9 cellular contexts compared by ENCODE assay signal in genomic region chr9:16154570-16155078, GRCh38.
DNase-seq lines count a peak whose midpoint lies in the region; ATAC-seq lines count a peak whose summit lies in the region.
"Had no signal": no experiment of that assay in that cellular context is flagged by ENCODE, and none has a peak within 500 bp of the region (broad histone marks: within the 10 kb centered on the region; RNA-seq: fewer than 3 reads in every experiment).

No MANE protein-coding gene starts in this region.

- no peaks in the 10 kb centered on the region for H3K36me3 ChIP-seq in iPS DF 6.9 (ENCODE audit: control insufficient read depth, insufficient read depth, low read length)
- H3K36me3 ChIP-seq: BLaER1 treated with 17β-estradiol and CSF1 and Interleukin-3, amounts not matched to agents 10 nM and 100 nM had no signal

- peak; percentile 78 for DNase-seq in activated CD4-positive, alpha-beta T cell treated with anti-CD3 and anti-CD28 coated beads for 36 hours
- DNase-seq in activated CD4-positive, alpha-beta T cell treated with anti-CD3 and anti-CD28 coated beads, Interleukin-2, amount 50 U/mL, for 1 hour = no peak
- DNase-seq in activated T-cell treated with anti-CD3 and anti-CD28 coated beads for 24 hours (ENCODE audit: low read depth) (peak; percentile 15), iPS DF 6.9 (ENCODE audit: low read depth, low spot score) (peak; percentile 33), foreskin melanocyte (no peak), superior temporal gyrus (ENCODE audit: extremely low spot score) (no peak)
- DNase-seq in stimulated activated CD8-positive, alpha-beta memory T cell treated with anti-CD3 and anti-CD28 coated beads, Interleukin-15, amount 100 ng/mL, for 1 hour (ENCODE audit: low read depth) = peak; percentile 7

- H3K4me3 ChIP-seq in iPS DF 6.9 (ENCODE audit: low read length) = peak overlapping the region; percentile 16; the same call in 1 of the 2 replicates
- H3K4me3 ChIP-seq: BLaER1 treated with 17β-estradiol and CSF1 and Interleukin-3, amounts not matched to agents 10 nM and 100 nM had no signal

- intact Hi-C loops in activated CD4-positive, alpha-beta T cell treated with anti-CD3 and anti-CD28 coated beads for 36 hours (cut with DNase I, micrococcal nuclease) = loop anchor here in 1 of 2 experiments (5.0 kb wide), 1 partner anchor 92 kb away; no protein-coding TSS in a partner anchor

- peak overlapping the region; percentile 40 for H3K4me3 Mint-ChIP-seq in activated CD4-positive, alpha-beta T cell treated with anti-CD3 and anti-CD28 coated beads for 36 hours

- no peaks in the 10 kb centered on the region for H3K9me3 ChIP-seq in iPS DF 6.9 (ENCODE audit: control insufficient read depth, insufficient read depth, low read length)

- H3K27me3 ChIP-seq in iPS DF 6.9 (ENCODE audit: control insufficient read depth, insufficient read depth, low read length) = peaks cover 4% of the 10 kb centered on the region; the same call in 1 of the 2 replicates

- CTCF ChIA-PET in activated CD4-positive, alpha-beta T cell treated with anti-CD3 and anti-CD28 coated beads for 36 hours (lab: Charles Lee) = no interaction called here

- peaks cover 8% of the 10 kb centered on the region for H3K27me3 Mint-ChIP-seq in activated CD4-positive, alpha-beta T cell treated with anti-CD3 and anti-CD28 coated beads for 36 hours

- no peak overlapping the region for H3K27ac ChIP-seq in iPS DF 6.9 (ENCODE audit: low read length)
- H3K27ac ChIP-seq: BLaER1 treated with 17β-estradiol and CSF1 and Interleukin-3, amounts not matched to agents 10 nM and 100 nM had no signal

- peaks cover 10% of the 10 kb centered on the region for H3K4me1 Mint-ChIP-seq in activated CD4-positive, alpha-beta T cell treated with anti-CD3 and anti-CD28 coated beads for 36 hours

- POLR2A ChIA-PET in activated CD4-positive, alpha-beta T cell treated with anti-CD3 and anti-CD28 coated beads for 36 hours (lab: Charles Lee) = interaction anchor here (0.9 kb wide), 1 partner anchor 12 kb away, joined by 7 read pairs; no protein-coding TSS in a partner anchor

- peak; percentile 99 for ATAC-seq in activated CD4-positive, alpha-beta T cell treated with anti-CD3 and anti-CD28 coated beads for 36 hours
- peak; percentile 73 for ATAC-seq in HG03520 (IDR thresholded peaks at IDR 0.05; ENCODE audit: unreplicated experiment)

- no peaks in the 10 kb centered on the region for H3K9me3 Mint-ChIP-seq in activated CD4-positive, alpha-beta T cell treated with anti-CD3 and anti-CD28 coated beads for 36 hours (ENCODE audit: low read depth)

- peaks cover 2% of the 10 kb centered on the region; the same call in 1 of the 2 replicates for H3K4me1 ChIP-seq in iPS DF 6.9 (ENCODE audit: control insufficient read depth, insufficient read depth, low read length)

- H3K27ac Mint-ChIP-seq in activated CD4-positive, alpha-beta T cell treated with anti-CD3 and anti-CD28 coated beads for 36 hours = peak overlapping the region; percentile 55

- H3K36me3 Mint-ChIP-seq in activated CD4-positive, alpha-beta T cell treated with anti-CD3 and anti-CD28 coated beads for 36 hours (ENCODE audit: low read depth) = no peaks in the 10 kb centered on the region

- no CpG with 5 or more reads among the region's 27 CpGs for WGBS in iPS DF 6.9 (ENCODE audit: insufficient coverage, insufficient read length)

Comparison
In these comparisons a context has a peak if more than half of its experiments do, and no peak if none do; other contexts are left out.
1. DNase-seq: peak in activated CD4-positive, alpha-beta T cell treated with anti-CD3 and anti-CD28 coated beads for 36 hours (single experiment), activated T-cell treated with anti-CD3 and anti-CD28 coated beads for 24 hours (single experiment), iPS DF 6.9 (single experiment) and stimulated activated CD8-positive, alpha-beta memory T cell treated with anti-CD3 and anti-CD28 coated beads, Interleukin-15, amount 100 ng/mL, for 1 hour (single experiment); none in activated CD4-positive, alpha-beta T cell treated with anti-CD3 and anti-CD28 coated beads, Interleukin-2, amount 50 U/mL, for 1 hour (single experiment), foreskin melanocyte (single experiment) and superior temporal gyrus (single experiment).